In the genomic region with DNA sequence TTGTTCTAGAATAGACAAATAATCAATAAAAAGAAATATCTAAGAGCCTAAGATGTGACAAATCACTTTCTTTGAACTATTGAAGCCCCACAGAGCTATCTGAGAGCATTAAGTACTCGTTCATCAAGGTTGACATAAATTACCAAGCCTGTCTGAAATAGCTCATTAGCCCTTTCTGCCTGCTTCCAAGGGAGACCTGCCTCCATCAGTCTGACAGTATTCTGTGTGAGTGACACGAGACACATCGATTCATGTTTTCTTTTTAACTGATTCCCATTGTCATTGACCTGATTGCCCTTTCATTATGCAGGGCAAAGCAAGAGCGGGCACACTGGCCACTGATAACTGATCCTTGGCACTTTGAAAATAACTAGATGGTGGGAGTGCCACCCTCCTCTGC, we compare ENCODE assay signal across 35 cellular contexts.
DNase-seq lines count a peak whose midpoint lies in the region; ATAC-seq, FAIRE-seq and TF ChIP-seq lines count a peak whose summit lies in the region.
"Had no signal": no experiment of that assay in that cellular context is flagged by ENCODE, and none has a peak within 500 bp of the region (broad histone marks: within the 10 kb centered on the region; RNA-seq: fewer than 3 reads in every experiment).

No MANE protein-coding gene starts in this region.

- H3K4me1 Mint-ChIP-seq in GM23338, result no peaks in the 10 kb centered on the region
- H3K4me1 Mint-ChIP-seq: B cell; CD14-positive monocyte; CD4-positive, alpha-beta memory T cell; CD8-positive, alpha-beta memory T cell had no signal

- no peak for TF ChIP-seq POLR2A in GM12892 (IDR thresholded peaks at IDR 0.05; ENCODE audit: low read depth, low read length)

- H2AFZ ChIP-seq in GM23338 (0 out of 2 replicates have a peak overlapping the region, but pooled peaks have one; percentile 7), neural cell (ENCODE audit: low read depth, low read length) (no peak overlapping the region)

- H3K9me2 ChIP-seq in GM23338 (ENCODE audit: insufficient read depth) (0 out of 2 replicates have a peak, but pooled peaks cover 2% of the 10 kb centered on the region), neural cell (ENCODE audit: insufficient read depth, low read length) (no peaks in the 10 kb centered on the region)

- H3K36me3 ChIP-seq in GM23338 (ENCODE audit: insufficient read depth) (no peaks in the 10 kb centered on the region), neural cell (ENCODE audit: insufficient read depth, low read length) (no peaks in the 10 kb centered on the region)
- H3K36me3 ChIP-seq: BE2C; BLaER1; BLaER1 treated with 17β-estradiol and CSF1 and Interleukin-3, amounts not matched to agents 10 nM and 100 nM had no signal

- DNase-seq in GM23338 (ENCODE audit: low spot score) (no peak), retina (peak; percentile 23), GM12892 (ENCODE audit: insufficient read length) (no peak), kidney tubule cell (ENCODE audit: low spot score) (no peak)
- DNase-seq: 8988T; ACHN; AML-193; BE2C; C1 segment of cervical spinal cord; Caco-2; Calu3; CD4-positive, alpha-beta memory T cell; CD4-positive, alpha-beta T cell; CD4-positive, CD25-positive, alpha-beta regulatory T cell; CD8-positive, alpha-beta memory T cell; CD8-positive, alpha-beta T cell; COR-L47; DMS 273 treated with DMSO at 0.1 percent for 48 hours; DMS153; DMS53; DMS79; DMS79 treated with DMSO at 0.1 percent for 48 hours; DND-41; EL had no signal

- no peaks in the 10 kb centered on the region for H3K4me1 ChIP-seq in GM23338 (ENCODE audit: insufficient read depth)
- H3K4me1 ChIP-seq: A549, BE2C, BLaER1, Caco-2 had no signal

- H4K20me1 ChIP-seq in GM23338 (replicated peaks; ENCODE audit: insufficient read depth), result no peaks in the 10 kb centered on the region
- H4K20me1 ChIP-seq in neural cell (ENCODE audit: insufficient read depth), result no peaks in the 10 kb centered on the region
- H4K20me1 ChIP-seq: BLaER1; BLaER1 treated with 17β-estradiol and CSF1 and Interleukin-3, amounts not matched to agents 10 nM and 100 nM had no signal

- H3K79me2 ChIP-seq in GM23338 (replicated peaks; ENCODE audit: insufficient read depth), result no peaks in the 10 kb centered on the region
- H3K79me2 ChIP-seq in neural cell (replicated peaks; ENCODE audit: insufficient read depth, low read length), result no peaks in the 10 kb centered on the region

- FAIRE-seq in GM12892 (lab: Jason Lieb, UNC), result no peak
- FAIRE-seq: A204.1, A549, D721Med had no signal

- TF ChIP-seq CTCF in GM23338 (conservative IDR thresholded peaks at IDR 0.05; ENCODE audit: low read depth in 2 of 2) (no peak), neural cell (IDR thresholded peaks at IDR 0.05; ENCODE audit: poor library complexity, severe bottlenecking) (no peak)

- peak overlapping the region; percentile 47 for H3K9ac ChIP-seq in neural cell (ENCODE audit: low read length)
- H3K9ac ChIP-seq: BLaER1; BLaER1 treated with 17β-estradiol and CSF1 and Interleukin-3, amounts not matched to agents 10 nM and 100 nM had no signal

- H3K27me3 Mint-ChIP-seq in GM23338 (ENCODE audit: insufficient read depth, low read depth, poor library complexity), result no peaks in the 10 kb centered on the region
- H3K27me3 Mint-ChIP-seq: B cell; CD4-positive, alpha-beta memory T cell; CD4-positive, alpha-beta T cell; CD8-positive, alpha-beta memory T cell had no signal

- H3K4me3 Mint-ChIP-seq in GM23338, result no peak overlapping the region
- H3K4me3 Mint-ChIP-seq: B cell; CD14-positive monocyte; CD4-positive, alpha-beta memory T cell; CD4-positive, alpha-beta T cell; CD4-positive, CD25-positive, alpha-beta regulatory T cell; CD8-positive, alpha-beta memory T cell; CD8-positive, alpha-beta T cell had no signal

- H3K36me3 Mint-ChIP-seq in GM23338 (ENCODE audit: low read depth), result no peaks in the 10 kb centered on the region; the same call in 2 of the 3 replicates
- H3K36me3 Mint-ChIP-seq: CD14-positive monocyte; CD4-positive, alpha-beta memory T cell; CD4-positive, CD25-positive, alpha-beta regulatory T cell; CD8-positive, alpha-beta memory T cell; CD8-positive, alpha-beta T cell had no signal

- H3K27ac Mint-ChIP-seq in GM23338, result no peak overlapping the region
- H3K27ac Mint-ChIP-seq: B cell; CD14-positive monocyte; CD4-positive, alpha-beta memory T cell; CD4-positive, alpha-beta T cell; CD4-positive, CD25-positive, alpha-beta regulatory T cell; CD8-positive, alpha-beta memory T cell; CD8-positive, alpha-beta T cell had no signal

- no peaks in the 10 kb centered on the region for H3K9me3 ChIP-seq in neural cell (ENCODE audit: low read length)
- H3K9me3 ChIP-seq: A549, BE2C, BLaER1, Caco-2 had no signal

- H3K27ac ChIP-seq in GM23338 (ENCODE audit: low read depth) (no peak overlapping the region), neural cell (ENCODE audit: low read length) (peak overlapping the region; percentile 91)
- H3K27ac ChIP-seq: 22Rv1; A549; BLaER1; BLaER1 treated with 17β-estradiol and CSF1 and Interleukin-3, amounts not matched to agents 10 nM and 100 nM; C4-2B had no signal

- no peaks in the 10 kb centered on the region for H3K27me3 ChIP-seq in GM23338 (ENCODE audit: insufficient read depth)
- H3K27me3 ChIP-seq in neural cell (ENCODE audit: insufficient read depth, low read depth, low read length), result no peaks in the 10 kb centered on the region
- H3K27me3 ChIP-seq: BE2C; BLaER1; BLaER1 treated with 17β-estradiol and CSF1 and Interleukin-3, amounts not matched to agents 10 nM and 100 nM had no signal

- H3K4me2 ChIP-seq in GM23338, result no peak overlapping the region
- peak overlapping the region; percentile 37 for H3K4me2 ChIP-seq in neural cell (ENCODE audit: low read length)
- H3K4me2 ChIP-seq: A549; BLaER1; BLaER1 treated with 17β-estradiol and CSF1 and Interleukin-3, amounts not matched to agents 10 nM and 100 nM had no signal

- H3K4me3 ChIP-seq in GM23338 (no peak overlapping the region), neural cell (ENCODE audit: low read length) (peak overlapping the region; percentile 41)
- H3K4me3 ChIP-seq: A549; BLaER1; BLaER1 treated with 17β-estradiol and CSF1 and Interleukin-3, amounts not matched to agents 10 nM and 100 nM had no signal

- H3F3A ChIP-seq in GM23338 (replicated peaks; ENCODE audit: low read depth) (no peaks in the 10 kb centered on the region), neural cell (ENCODE audit: insufficient read depth, low read length, poor library complexity, severe bottlenecking) (peaks cover 9% of the 10 kb centered on the region)

- TF ChIP-seq EP300 in neural cell (conservative IDR thresholded peaks at IDR 0.05; ENCODE audit: poor library complexity, severe bottlenecking), result peak; percentile 96

- peaks cover 4% of the 10 kb centered on the region; the same call in 2 of the 3 replicates for H3K9me3 Mint-ChIP-seq in GM23338

- ATAC-seq in GM23338 (no peak), HG02870 (IDR thresholded peaks at IDR 0.05; ENCODE audit: unreplicated experiment) (no peak)
- ATAC-seq: A549; CD8-positive, alpha-beta T cell had no signal

- TF ChIP-seq RAD21 in neural cell (conservative IDR thresholded peaks at IDR 0.05), result no peak

TF ChIP-seq in GM23338, 12 proteins besides CTCF, POLR2A, EP300 and RAD21 (continues in another document):
- no peak for TF ChIP-seq STAT1 (IDR thresholded peaks at IDR 0.05; ENCODE audit: unreplicated experiment)
- no peak for TF ChIP-seq CREB1 (CRISPR knock-in tag; IDR thresholded peaks at IDR 0.05; ENCODE audit: low read depth)

TF ChIP-seq in neural cell, 6 proteins besides CTCF, POLR2A, EP300 and RAD21:
- TF ChIP-seq, protein P1, sequence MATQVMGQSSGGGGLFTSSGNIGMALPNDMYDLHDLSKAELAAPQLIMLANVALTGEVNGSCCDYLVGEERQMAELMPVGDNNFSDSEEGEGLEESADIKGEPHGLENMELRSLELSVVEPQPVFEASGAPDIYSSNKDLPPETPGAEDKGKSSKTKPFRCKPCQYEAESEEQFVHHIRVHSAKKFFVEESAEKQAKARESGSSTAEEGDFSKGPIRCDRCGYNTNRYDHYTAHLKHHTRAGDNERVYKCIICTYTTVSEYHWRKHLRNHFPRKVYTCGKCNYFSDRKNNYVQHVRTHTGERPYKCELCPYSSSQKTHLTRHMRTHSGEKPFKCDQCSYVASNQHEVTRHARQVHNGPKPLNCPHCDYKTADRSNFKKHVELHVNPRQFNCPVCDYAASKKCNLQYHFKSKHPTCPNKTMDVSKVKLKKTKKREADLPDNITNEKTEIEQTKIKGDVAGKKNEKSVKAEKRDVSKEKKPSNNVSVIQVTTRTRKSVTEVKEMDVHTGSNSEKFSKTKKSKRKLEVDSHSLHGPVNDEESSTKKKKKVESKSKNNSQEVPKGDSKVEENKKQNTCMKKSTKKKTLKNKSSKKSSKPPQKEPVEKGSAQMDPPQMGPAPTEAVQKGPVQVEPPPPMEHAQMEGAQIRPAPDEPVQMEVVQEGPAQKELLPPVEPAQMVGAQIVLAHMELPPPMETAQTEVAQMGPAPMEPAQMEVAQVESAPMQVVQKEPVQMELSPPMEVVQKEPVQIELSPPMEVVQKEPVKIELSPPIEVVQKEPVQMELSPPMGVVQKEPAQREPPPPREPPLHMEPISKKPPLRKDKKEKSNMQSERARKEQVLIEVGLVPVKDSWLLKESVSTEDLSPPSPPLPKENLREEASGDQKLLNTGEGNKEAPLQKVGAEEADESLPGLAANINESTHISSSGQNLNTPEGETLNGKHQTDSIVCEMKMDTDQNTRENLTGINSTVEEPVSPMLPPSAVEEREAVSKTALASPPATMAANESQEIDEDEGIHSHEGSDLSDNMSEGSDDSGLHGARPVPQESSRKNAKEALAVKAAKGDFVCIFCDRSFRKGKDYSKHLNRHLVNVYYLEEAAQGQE (IDR thresholded peaks at IDR 0.05; ENCODE audit: borderline replicate concordance), result peak; percentile 27
- TF ChIP-seq TAF1 (IDR thresholded peaks at IDR 0.05; ENCODE audit: low read depth), result no peak
- no peak for TF ChIP-seq SMC3 (conservative IDR thresholded peaks at IDR 0.05; ENCODE audit: poor library complexity)
- TF ChIP-seq POLR2AphosphoS5 (IDR thresholded peaks at IDR 0.05), result peak; percentile 78
- no peak for TF ChIP-seq EZH2 (IDR thresholded peaks at IDR 0.05; ENCODE audit: borderline replicate concordance, insufficient read depth, low read length, poor library complexity, severe bottlenecking)
- TF ChIP-seq MXI1 (conservative IDR thresholded peaks at IDR 0.05; ENCODE audit: poor library complexity, severe bottlenecking), result no peak
